9 cellular contexts compared by ENCODE assay signal in the genomic region with DNA sequence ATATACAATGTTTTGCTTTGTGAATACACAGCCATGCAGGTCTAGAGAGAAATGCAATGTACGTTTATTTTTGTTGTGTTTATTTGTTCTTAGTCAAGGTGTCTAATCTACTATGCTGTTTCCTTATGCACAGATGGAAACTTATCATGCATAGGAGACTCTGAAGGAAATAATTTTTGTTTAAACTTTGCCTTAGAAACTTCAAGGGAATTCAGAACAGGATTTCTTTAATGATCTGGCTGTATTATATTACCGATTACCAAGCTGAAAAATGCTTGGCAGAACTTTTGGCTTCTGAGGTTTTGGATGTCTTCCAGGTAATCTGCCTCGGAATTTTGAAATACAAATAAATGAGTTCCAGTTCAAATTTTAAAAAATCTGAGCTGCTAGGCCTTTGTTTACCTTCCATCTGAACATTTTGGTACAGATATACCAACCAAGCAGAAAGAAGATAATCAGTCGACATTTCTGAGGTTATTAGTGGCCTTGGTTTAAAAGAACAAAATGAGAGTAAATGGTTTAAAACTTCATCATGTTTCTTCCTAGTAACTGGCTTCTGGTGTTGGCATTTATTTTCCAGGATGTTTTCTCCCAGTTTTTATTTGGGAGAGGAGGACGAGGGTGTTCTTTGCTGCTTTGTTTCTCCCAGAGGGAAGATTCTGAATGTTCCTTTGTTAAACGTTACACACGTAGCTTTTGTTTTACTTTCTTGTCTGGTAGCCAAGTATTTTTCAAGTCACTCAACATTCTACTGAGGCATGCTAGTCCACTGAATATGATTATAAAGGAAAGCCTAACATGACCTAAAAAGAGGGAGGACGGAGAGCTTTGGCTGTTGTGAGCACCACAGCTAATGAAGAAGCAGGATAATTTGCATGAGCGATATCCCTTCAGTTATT.
DNase-seq lines count a peak whose midpoint lies in the region; ATAC-seq, FAIRE-seq and TF ChIP-seq lines count a peak whose summit lies in the region.
"Had no signal": no experiment of that assay in that cellular context is flagged by ENCODE, and none has a peak within 500 bp of the region (broad histone marks: within the 10 kb centered on the region; RNA-seq: fewer than 3 reads in every experiment).

No MANE protein-coding gene starts in this region.

- DNase-seq in H54 (ENCODE audit: insufficient read length, low spot score) (no peak), astrocyte of the hippocampus (ENCODE audit: low read depth, low spot score) (peak; percentile 91), iris pigment epithelial cell (ENCODE audit: low read depth) (peak; percentile 91), stomach (no peak), COLO668 (lab: John Stamatoyannopoulos, UW; ENCODE audit: unreplicated experiment) (no peak)
- DNase-seq: NK-92 treated with Interleukin-12 subunit alpha and Interleukin-12 subunit beta, amount 100 ng/mL, for 24 hours had no signal

- no peak for TF ChIP-seq CTCF in stomach (IDR thresholded peaks at IDR 0.05)

- no peaks in the 10 kb centered on the region for H3K27me3 ChIP-seq in stomach

- peak overlapping the region; percentile 54 to 80 (median 77) for H3K27ac ChIP-seq in stomach

- no peak for TF ChIP-seq POLR2A in H54 (IDR thresholded peaks at IDR 0.05; ENCODE audit: low read depth, low read length)
- no peak for TF ChIP-seq POLR2A in stomach (IDR thresholded peaks at IDR 0.05)

- WGBS in stomach, 5 donors = 17 to 28% (median 23%) methylated on average over 9 of the region's 9 CpGs

- peaks cover 20 to 58% (median 35%) of the 10 kb centered on the region in 4 donors for H3K4me1 ChIP-seq in stomach

- no peak overlapping the region for H3K4me3 ChIP-seq in stomach

- no peak for TF ChIP-seq EP300 in stomach (IDR thresholded peaks at IDR 0.05)

- peak; percentile 84 for FAIRE-seq in H54 (lab: Jason Lieb, UNC)

- ATAC-seq in GM18502 (IDR thresholded peaks at IDR 0.05; ENCODE audit: poor library complexity, unreplicated experiment) (no peak), GM19463 (IDR thresholded peaks at IDR 0.05; ENCODE audit: unreplicated experiment) (no peak), HG03280 (IDR thresholded peaks at IDR 0.05; ENCODE audit: unreplicated experiment) (no peak)

- H3K36me3 ChIP-seq in stomach = no peaks in the 10 kb centered on the region

- intact Hi-C loops in stomach (cut with DNase I; ENCODE audit: low total_unique reads) = no loop called here

- H3K9me3 ChIP-seq in stomach = no peaks in the 10 kb centered on the region

Comparison
In these comparisons a context has a peak if more than half of its experiments do, and no peak if none do; other contexts are left out.
1. DNase-seq: peak in astrocyte of the hippocampus (single experiment) and iris pigment epithelial cell (single experiment); none in H54 (single experiment), stomach (single experiment) and COLO668 (single experiment).